In the genomic region with DNA sequence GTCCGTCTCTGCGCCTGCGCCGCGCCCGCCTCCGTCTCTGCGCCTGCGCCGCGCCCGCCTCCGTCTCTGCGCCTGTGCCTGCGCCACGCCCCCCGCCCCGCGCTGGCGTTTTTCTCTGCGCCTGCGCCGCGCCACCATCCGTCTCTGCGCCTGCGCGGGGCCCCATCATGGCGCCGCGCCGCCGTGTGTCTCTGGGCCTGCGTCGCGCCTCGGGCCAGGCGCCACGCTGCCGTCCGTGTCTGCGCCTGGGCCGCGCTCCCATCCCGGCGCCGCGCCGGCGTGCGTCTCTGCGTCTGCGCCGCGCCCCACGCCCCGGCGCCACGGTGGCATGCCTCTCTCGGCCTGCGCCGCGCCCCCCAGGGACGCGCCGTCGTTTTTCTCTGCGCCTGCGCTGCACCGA, we compare ENCODE assay signal across 30 cellular contexts. TPM values are rescaled to one million over a fixed set of nuclear protein-coding genes. Genes with fewer than 3 reads are reported as not detected.
DNase-seq lines count a peak whose midpoint lies in the region; ATAC-seq and TF ChIP-seq lines count a peak whose summit lies in the region.
"Had no signal": no experiment of that assay in that cellular context is flagged by ENCODE, and none has a peak within 500 bp of the region (broad histone marks: within the 10 kb centered on the region; RNA-seq: fewer than 3 reads in every experiment).

No MANE protein-coding gene starts in this region.

- H3K27ac Mint-ChIP-seq in endodermal cell (no peak overlapping the region), chondrocyte (ENCODE audit: unreplicated experiment) (no peak overlapping the region)
- H3K27ac Mint-ChIP-seq: activated CD4-positive, alpha-beta T cell treated with anti-CD3 and anti-CD28 coated beads for 36 hours; activated naive CD4-positive, alpha-beta T cell treated with anti-CD3 and anti-CD28 coated beads, Interleukin-2, amount 10 ng/mL, durations not matched to agents 7 days and 5 days; activated T-cell treated with anti-CD3 and anti-CD28 coated beads, Interleukin-2, amount 50 U/mL, for 72 hours; dendritic cell treated with granulocyte-macrophage colony-stimulating factor and Interleukin-4, amounts not matched to agents 40 ng/mL and 50 ng/mL, for 4 days; naive B cell; T-helper 17 cell had no signal

- 94 to 99% methylated on average over 13 to 58 of the region's 70 CpGs for WGBS in endodermal cell (ENCODE audit: insufficient coverage in 1 of 2, insufficient read length in 1 of 2), 2 experiments
- 76 to 86% (median 82%) methylated on average over 48 to 70 of the region's 70 CpGs for WGBS in spleen, 5 donors

- H3K4me3 ChIP-seq in GM08714 (ENCODE audit: low read length) (peak overlapping the region; percentile 27; the same call in 1 of the 2 replicates), endodermal cell (ENCODE audit: low read length) (no peak overlapping the region), left lung (no peak overlapping the region), spleen (no peak overlapping the region)
- H3K4me3 ChIP-seq: BLaER1, ovary had no signal

- intact Hi-C loops in left lung (cut with DNase I) (no loop called here), spleen (cut with DNase I; ENCODE audit: low total_unique reads) (no loop called here)

- H3K27ac ChIP-seq in endodermal cell (ENCODE audit: low read depth, low read length) (no peak overlapping the region), left lung (no peak overlapping the region), spleen (no peak overlapping the region)
- H3K27ac ChIP-seq: BLaER1, HL-60, ovary had no signal

- DNase-seq in endodermal cell (peak; percentile 20), left lung (peak in 1 of 2 donors; percentile 80), spleen (peak; percentile 84), SKM-1 treated with dmso at 0.1 percent for 144 hours (lab: John Stamatoyannopoulos, UW; ENCODE audit: unreplicated experiment) (no peak), chondrocyte (ENCODE audit: low spot score) (no peak)
- DNase-seq: activated CD4-positive, alpha-beta T cell treated with anti-CD3 and anti-CD28 coated beads for 36 hours; activated naive CD4-positive, alpha-beta T cell treated with anti-CD3 and anti-CD28 coated beads, Interleukin-2, amount 10 ng/mL, durations not matched to agents 7 days and 5 days; activated T-cell treated with anti-CD3 and anti-CD28 coated beads, Interleukin-2, amount 50 U/mL, for 72 hours; amygdala; DMS79; GF-D8; kidney glomerular epithelial cell; naive B cell; NCI-H1092; NCI-H187; NCI-H526; T-helper 17 cell had no signal

- H3K36me3 ChIP-seq in endodermal cell (ENCODE audit: control insufficient read depth, insufficient read depth, low read length) = no peaks in the 10 kb centered on the region
- no peaks in the 10 kb centered on the region for H3K36me3 ChIP-seq in left lung
- no peaks in the 10 kb centered on the region for H3K36me3 ChIP-seq in spleen
- H3K36me3 ChIP-seq: BLaER1, ovary had no signal

- H3K36me3 Mint-ChIP-seq in endodermal cell (ENCODE audit: low read depth) = peaks cover 2% of the 10 kb centered on the region
- no peaks in the 10 kb centered on the region for H3K36me3 Mint-ChIP-seq in chondrocyte (ENCODE audit: low read depth)
- H3K36me3 Mint-ChIP-seq: activated naive CD4-positive, alpha-beta T cell treated with anti-CD3 and anti-CD28 coated beads, Interleukin-2, amount 10 ng/mL, durations not matched to agents 7 days and 5 days; naive B cell had no signal

- H3K4me1 Mint-ChIP-seq in endodermal cell = no peaks in the 10 kb centered on the region
- H3K4me1 Mint-ChIP-seq in chondrocyte (ENCODE audit: low read depth) = no peaks in the 10 kb centered on the region
- H3K4me1 Mint-ChIP-seq: activated CD4-positive, alpha-beta T cell treated with anti-CD3 and anti-CD28 coated beads for 36 hours; activated naive CD4-positive, alpha-beta T cell treated with anti-CD3 and anti-CD28 coated beads, Interleukin-2, amount 10 ng/mL, durations not matched to agents 7 days and 5 days; naive B cell; T-helper 17 cell had no signal

- H3K9me3 ChIP-seq in endodermal cell (ENCODE audit: control insufficient read depth, low read length) = peaks cover 8% of the 10 kb centered on the region
- peaks cover 0 to 5% of the 10 kb centered on the region in 2 donors for H3K9me3 ChIP-seq in left lung
- H3K9me3 ChIP-seq in spleen = peaks cover 0 to 13% (median 1%) of the 10 kb centered on the region in 8 donors
- H3K9me3 ChIP-seq: ovary had no signal

- TF ChIP-seq CTCF in endodermal cell (conservative IDR thresholded peaks at IDR 0.05) (no peak), left lung (IDR thresholded peaks at IDR 0.05) (no peak), spleen (IDR thresholded peaks at IDR 0.05 in 8 of 11, conservative IDR thresholded peaks at IDR 0.05 in 3 of 11) (no peak), chondrocyte (IDR thresholded peaks at IDR 0.05) (no peak)

- H3K9ac ChIP-seq in endodermal cell (ENCODE audit: extremely low read depth, low read length, poor library complexity, severe bottlenecking) = no peak overlapping the region
- H3K9ac ChIP-seq: BLaER1 had no signal

- H3K4me1 ChIP-seq in endodermal cell (ENCODE audit: control insufficient read depth, insufficient read depth, low read length) = no peaks in the 10 kb centered on the region
- H3K4me1 ChIP-seq in left lung = no peaks in the 10 kb centered on the region
- H3K4me1 ChIP-seq in spleen = no peaks in the 10 kb centered on the region
- H3K4me1 ChIP-seq: BLaER1 had no signal

- peak; percentile 49 for ATAC-seq in left lung
- ATAC-seq in HG02642 (IDR thresholded peaks at IDR 0.05; ENCODE audit: poor library complexity, unreplicated experiment) = no peak
- no peak for ATAC-seq in HG03460 (IDR thresholded peaks at IDR 0.05; ENCODE audit: unreplicated experiment)
- ATAC-seq: activated CD4-positive, alpha-beta T cell treated with anti-CD3 and anti-CD28 coated beads for 36 hours; activated T-cell treated with anti-CD3 and anti-CD28 coated beads, Interleukin-2, amount 50 U/mL, for 72 hours; T-helper 17 cell had no signal

- peaks cover 14% of the 10 kb centered on the region for H3K9me3 Mint-ChIP-seq in endodermal cell
- peaks cover 3% of the 10 kb centered on the region for H3K9me3 Mint-ChIP-seq in chondrocyte (ENCODE audit: low read depth)
- H3K9me3 Mint-ChIP-seq: dendritic cell treated with granulocyte-macrophage colony-stimulating factor and Interleukin-4, amounts not matched to agents 40 ng/mL and 50 ng/mL, for 4 days had no signal

- H3K27me3 Mint-ChIP-seq in endodermal cell (ENCODE audit: insufficient read depth) = no peaks in the 10 kb centered on the region
- no peaks in the 10 kb centered on the region for H3K27me3 Mint-ChIP-seq in chondrocyte (ENCODE audit: low read depth)
- H3K27me3 Mint-ChIP-seq: activated CD4-positive, alpha-beta T cell treated with anti-CD3 and anti-CD28 coated beads for 36 hours; activated naive CD4-positive, alpha-beta T cell treated with anti-CD3 and anti-CD28 coated beads, Interleukin-2, amount 10 ng/mL, durations not matched to agents 7 days and 5 days; dendritic cell treated with granulocyte-macrophage colony-stimulating factor and Interleukin-4, amounts not matched to agents 40 ng/mL and 50 ng/mL, for 4 days; naive B cell; T-helper 17 cell had no signal

- TF ChIP-seq POLR2A in spleen (IDR thresholded peaks at IDR 0.05) = no peak

- no peak overlapping the region for H3K4me3 Mint-ChIP-seq in endodermal cell
- H3K4me3 Mint-ChIP-seq in chondrocyte (ENCODE audit: unreplicated experiment) = no peak overlapping the region
- H3K4me3 Mint-ChIP-seq: activated CD4-positive, alpha-beta T cell treated with anti-CD3 and anti-CD28 coated beads for 36 hours; activated naive CD4-positive, alpha-beta T cell treated with anti-CD3 and anti-CD28 coated beads, Interleukin-2, amount 10 ng/mL, durations not matched to agents 7 days and 5 days; activated T-cell treated with anti-CD3 and anti-CD28 coated beads, Interleukin-2, amount 50 U/mL, for 72 hours; dendritic cell treated with granulocyte-macrophage colony-stimulating factor and Interleukin-4, amounts not matched to agents 40 ng/mL and 50 ng/mL, for 4 days; naive B cell; T-helper 17 cell had no signal

- H3K27me3 ChIP-seq in endodermal cell (ENCODE audit: control insufficient read depth, insufficient read depth, low read length, poor library complexity, severe bottlenecking) (no peaks in the 10 kb centered on the region), left lung (no peaks in the 10 kb centered on the region), spleen (replicated peaks in 1 of 7) (no peaks in the 10 kb centered on the region)
- H3K27me3 ChIP-seq: BLaER1, ovary had no signal

RNA-seq across cellular contexts. Expression of gene DUX4, which starts 51.8 kb away (rescaled TPM):
- total RNA-seq in endodermal cell = not detected
- not detected for polyA plus RNA-seq in endodermal cell (2013, experiment 1 of 2)
- not detected for polyA plus RNA-seq in endodermal cell (2013, experiment 2 of 2)
- total RNA-seq in left lung = not detected
- total RNA-seq in spleen = not detected
- polyA plus RNA-seq in spleen = not detected
- total RNA-seq in chondrocyte = not detected in 3 replicates
- total RNA-seq: activated CD4-positive, alpha-beta T cell treated with anti-CD3 and anti-CD28 coated beads for 36 hours; activated T-cell treated with anti-CD3 and anti-CD28 coated beads, Interleukin-2, amount 50 U/mL, for 72 hours; fibroblast of lung; H4; LHCN-M2; mesenteric fat pad; ovary; sciatic nerve; SK-MEL-5; T-helper 17 cell had no signal
- polyA plus RNA-seq: fibroblast of lung, ovary had no signal

RNA-seq across cellular contexts. Expression of gene DBET, which starts 57.5 kb away (rescaled TPM):
- total RNA-seq in endodermal cell (not detected), left lung (under 1 TPM; 0.10 to 0.12 TPM), spleen (not detected), chondrocyte (not detected in 3 replicates)
- not detected for polyA plus RNA-seq in endodermal cell (2013, experiment 1 of 2)
- not detected for polyA plus RNA-seq in endodermal cell (2013, experiment 2 of 2)
- not detected for polyA plus RNA-seq in spleen
- total RNA-seq: activated CD4-positive, alpha-beta T cell treated with anti-CD3 and anti-CD28 coated beads for 36 hours; activated T-cell treated with anti-CD3 and anti-CD28 coated beads, Interleukin-2, amount 50 U/mL, for 72 hours; fibroblast of lung; H4; LHCN-M2; mesenteric fat pad; sciatic nerve; SK-MEL-5; T-helper 17 cell had no signal
- polyA plus RNA-seq: fibroblast of lung, ovary had no signal

Comparison
In these comparisons a context has a peak if more than half of its experiments do, and no peak if none do; other contexts are left out.
1. DNase-seq: peak in endodermal cell (single experiment) and spleen (single experiment); none in SKM-1 treated with dmso at 0.1 percent for 144 hours (single experiment) and chondrocyte (single experiment).